21 cellular contexts compared by ENCODE assay signal in genomic region chr4:68324509-68325262, GRCh38. TPM values are rescaled to one million over a fixed set of nuclear protein-coding genes. Genes with fewer than 3 reads are reported as not detected.
DNase-seq lines count a peak whose midpoint lies in the region; ATAC-seq, FAIRE-seq and TF ChIP-seq lines count a peak whose summit lies in the region.
"Had no signal": no experiment of that assay in that cellular context is flagged by ENCODE, and none has a peak within 500 bp of the region (broad histone marks: within the 10 kb centered on the region; RNA-seq: fewer than 3 reads in every experiment).

No MANE protein-coding gene starts in this region.

- H3K4me1 Mint-ChIP-seq in activated CD8-positive, alpha-beta T cell treated with anti-CD3 and anti-CD28 coated beads for 36 hours (ENCODE audit: low read depth) = peaks cover 6% of the 10 kb centered on the region
- H3K4me1 Mint-ChIP-seq in activated CD8-positive, alpha-beta T cell treated with anti-CD3 and anti-CD28 coated beads, Interleukin-2, amount 10 ng/mL, durations not matched to agents 7 days and 5 days (ENCODE audit: low read depth) = no peaks in the 10 kb centered on the region
- H3K4me1 Mint-ChIP-seq in WTC11 = no peaks in the 10 kb centered on the region

- peaks cover 30% of the 10 kb centered on the region for H3K36me3 Mint-ChIP-seq in activated CD8-positive, alpha-beta T cell treated with anti-CD3 and anti-CD28 coated beads for 36 hours (ENCODE audit: low read depth)
- H3K36me3 Mint-ChIP-seq in activated CD8-positive, alpha-beta T cell treated with anti-CD3 and anti-CD28 coated beads, Interleukin-2, amount 10 ng/mL, durations not matched to agents 7 days and 5 days (ENCODE audit: low read depth) = peaks cover 47% of the 10 kb centered on the region
- peaks cover 79% of the 10 kb centered on the region for H3K36me3 Mint-ChIP-seq in WTC11

- peak overlapping the region; percentile 50 for H3K27ac Mint-ChIP-seq in activated CD8-positive, alpha-beta T cell treated with anti-CD3 and anti-CD28 coated beads for 36 hours
- H3K27ac Mint-ChIP-seq in activated CD8-positive, alpha-beta T cell treated with anti-CD3 and anti-CD28 coated beads, Interleukin-2, amount 10 ng/mL, durations not matched to agents 7 days and 5 days = no peak overlapping the region
- peak overlapping the region; percentile 46; the same call in 1 of the 2 replicates for H3K27ac Mint-ChIP-seq in WTC11

- no peak for TF ChIP-seq CTCF in activated CD8-positive, alpha-beta T cell treated with anti-CD3 and anti-CD28 coated beads for 36 hours (IDR thresholded peaks at IDR 0.05)
- no peak for TF ChIP-seq CTCF in WTC11 (IDR thresholded peaks at IDR 0.05)

- WGBS in small intestine, 3 donors = 67 to 77% (median 74%) methylated on average over 4 of the region's 4 CpGs

- H3K4me1 ChIP-seq in small intestine (ENCODE audit: control insufficient read depth in 2 of 2, insufficient read depth in 1 of 2, low read depth in 1 of 2, low read length in 1 of 2) = no peaks in the 10 kb centered on the region
- no peaks in the 10 kb centered on the region for H3K4me1 ChIP-seq in SJCRH30
- H3K4me1 ChIP-seq: foreskin keratinocyte had no signal

- H3K4me3 Mint-ChIP-seq in activated CD8-positive, alpha-beta T cell treated with anti-CD3 and anti-CD28 coated beads for 36 hours = no peak overlapping the region
- H3K4me3 Mint-ChIP-seq in activated CD8-positive, alpha-beta T cell treated with anti-CD3 and anti-CD28 coated beads, Interleukin-2, amount 10 ng/mL, durations not matched to agents 7 days and 5 days = no peak overlapping the region
- H3K4me3 Mint-ChIP-seq in WTC11 = no peak overlapping the region
- H3K4me3 Mint-ChIP-seq: activated CD4-positive, alpha-beta T cell treated with anti-CD3 and anti-CD28 coated beads, Interleukin-2, amount 10 ng/mL, durations not matched to agents 7 days and 5 days had no signal

- H3K9me3 ChIP-seq in small intestine (ENCODE audit: control insufficient read depth, low read depth) = no peaks in the 10 kb centered on the region
- no peaks in the 10 kb centered on the region for H3K9me3 ChIP-seq in SJCRH30 (replicated peaks)

- H3K27me3 ChIP-seq in small intestine (ENCODE audit: control insufficient read depth in 2 of 2, insufficient read depth in 2 of 2, low read length in 2 of 2) = no peaks in the 10 kb centered on the region
- no peaks in the 10 kb centered on the region for H3K27me3 ChIP-seq in SJCRH30
- H3K27me3 ChIP-seq: dorsolateral prefrontal cortex, foreskin keratinocyte had no signal

- ATAC-seq in activated CD8-positive, alpha-beta T cell treated with anti-CD3 and anti-CD28 coated beads for 36 hours = no peak
- no peak for ATAC-seq in activated CD8-positive, alpha-beta T cell treated with anti-CD3 and anti-CD28 coated beads, Interleukin-2, amount 10 ng/mL, durations not matched to agents 7 days and 5 days
- ATAC-seq in HG02610 (IDR thresholded peaks at IDR 0.05; ENCODE audit: unreplicated experiment) (peak; percentile 54), WTC11 (no peak)
- ATAC-seq: foreskin keratinocyte had no signal

- CTCF ChIA-PET in activated CD8-positive, alpha-beta T cell treated with anti-CD3 and anti-CD28 coated beads for 36 hours (lab: Charles Lee) = interaction anchor here (1.4 kb wide), 1 partner anchor 51 kb away, joined by 5 read pairs; no protein-coding TSS in a partner anchor
- CTCF ChIA-PET in activated CD8-positive, alpha-beta T cell treated with anti-CD3 and anti-CD28 coated beads, Interleukin-2, amount 10 ng/mL, durations not matched to agents 7 days and 5 days (lab: Charles Lee) = no interaction called here
- CTCF ChIA-PET in WTC11 (lab: Charles Lee) = no interaction called here

- no peak for DNase-seq in activated CD8-positive, alpha-beta T cell treated with anti-CD3 and anti-CD28 coated beads for 36 hours
- no peak for DNase-seq in activated CD8-positive, alpha-beta T cell treated with anti-CD3 and anti-CD28 coated beads, Interleukin-2, amount 10 ng/mL, durations not matched to agents 7 days and 5 days
- DNase-seq in WTC11 (ENCODE audit: low spot score) (no peak), small intestine (no peak), SJCRH30 (no peak), DMS 273 treated with DMSO at 0.1 percent for 48 hours (lab: John Stamatoyannopoulos, UW) (no peak), NCI-H524 (lab: John Stamatoyannopoulos, UW) (no peak)
- DNase-seq: activated CD4-positive, alpha-beta T cell treated with anti-CD3 and anti-CD28 coated beads, Interleukin-2, amount 10 ng/mL, durations not matched to agents 7 days and 5 days; activated CD8-positive, alpha-beta memory T cell treated with anti-CD3 and anti-CD28 coated beads, Interleukin-2, amount 50 U/mL, for 48 hours; activated gamma-delta T cell treated with Interleukin-2 at 50 U/mL for 16 hours; dorsolateral prefrontal cortex; foreskin keratinocyte; Karpas-422; NCI-H1105; NCI-H2081 treated with DMSO at 0.1 percent for 48 hours; NCI-H510A; stimulated activated CD4-positive, alpha-beta T cell treated with anti-CD3 and anti-CD28 coated beads, Interleukin-12 subunit alpha, Interleukin-12 subunit beta, amount 100 ng/mL, for 4 hours had no signal

- H3K9me3 Mint-ChIP-seq in activated CD8-positive, alpha-beta T cell treated with anti-CD3 and anti-CD28 coated beads for 36 hours = no peaks in the 10 kb centered on the region
- no peaks in the 10 kb centered on the region for H3K9me3 Mint-ChIP-seq in activated CD8-positive, alpha-beta T cell treated with anti-CD3 and anti-CD28 coated beads, Interleukin-2, amount 10 ng/mL, durations not matched to agents 7 days and 5 days (ENCODE audit: insufficient read depth)
- H3K9me3 Mint-ChIP-seq in WTC11 = no peaks in the 10 kb centered on the region
- H3K9me3 Mint-ChIP-seq: activated CD4-positive, alpha-beta T cell treated with anti-CD3 and anti-CD28 coated beads, Interleukin-2, amount 10 ng/mL, durations not matched to agents 7 days and 5 days had no signal

- H3K27me3 Mint-ChIP-seq in activated CD8-positive, alpha-beta T cell treated with anti-CD3 and anti-CD28 coated beads for 36 hours = no peaks in the 10 kb centered on the region
- H3K27me3 Mint-ChIP-seq in activated CD8-positive, alpha-beta T cell treated with anti-CD3 and anti-CD28 coated beads, Interleukin-2, amount 10 ng/mL, durations not matched to agents 7 days and 5 days (ENCODE audit: low read depth) = no peaks in the 10 kb centered on the region
- no peaks in the 10 kb centered on the region for H3K27me3 Mint-ChIP-seq in WTC11 (ENCODE audit: low read depth)
- H3K27me3 Mint-ChIP-seq: activated CD4-positive, alpha-beta T cell treated with anti-CD3 and anti-CD28 coated beads, Interleukin-2, amount 10 ng/mL, durations not matched to agents 7 days and 5 days had no signal

- H3K36me3 ChIP-seq in small intestine (ENCODE audit: control insufficient read depth in 2 of 2, insufficient read depth in 2 of 2, low read length in 2 of 2) (peaks cover 3 to 19% of the 10 kb centered on the region in 2 donors), SJCRH30 (peaks cover 83% of the 10 kb centered on the region)

- intact Hi-C loops in activated CD8-positive, alpha-beta T cell treated with anti-CD3 and anti-CD28 coated beads for 36 hours (cut with micrococcal nuclease) = no loop called here

- POLR2A ChIA-PET in activated CD8-positive, alpha-beta T cell treated with anti-CD3 and anti-CD28 coated beads for 36 hours (lab: Charles Lee) = interaction anchor here (0.9 kb wide), 1 partner anchor 9 kb away, joined by 3 read pairs; no protein-coding TSS in a partner anchor
- POLR2A ChIA-PET in activated CD8-positive, alpha-beta T cell treated with anti-CD3 and anti-CD28 coated beads, Interleukin-2, amount 10 ng/mL, durations not matched to agents 7 days and 5 days (lab: Charles Lee) = no interaction called here
- POLR2A ChIA-PET in WTC11 (lab: Charles Lee) = no interaction called here

- peak; percentile 39 for FAIRE-seq in small intestine (lab: Jason Lieb, UNC)
- FAIRE-seq: A204.1, H1 had no signal

- H3K27ac ChIP-seq in small intestine (ENCODE audit: low read depth in 1 of 2, low read length in 1 of 2) (no peak overlapping the region), SJCRH30 (no peak overlapping the region)
- H3K27ac ChIP-seq: epithelial cell of prostate, foreskin keratinocyte had no signal

- H3K4me3 ChIP-seq in small intestine (ENCODE audit: low read depth in 1 of 2, low read length in 2 of 2) = no peak overlapping the region
- no peak overlapping the region for H3K4me3 ChIP-seq in SJCRH30
- H3K4me3 ChIP-seq: dorsolateral prefrontal cortex had no signal

TF ChIP-seq in WTC11, 78 proteins besides CTCF, POLR2A, EP300 and RAD21 (continues in another document):
- no peak for TF ChIP-seq E2F1 (CRISPR knock-in tag; IDR thresholded peaks at IDR 0.05)
- TF ChIP-seq NR3C1 (CRISPR knock-in tag; conservative IDR thresholded peaks at IDR 0.05; ENCODE audit: low read depth) = no peak
- TF ChIP-seq ZBTB43 (CRISPR knock-in tag; IDR thresholded peaks at IDR 0.05) = no peak
- no peak for TF ChIP-seq ZNF219 (CRISPR knock-in tag; IDR thresholded peaks at IDR 0.05; ENCODE audit: borderline replicate concordance)
- TF ChIP-seq SMAD4 (CRISPR knock-in tag; IDR thresholded peaks at IDR 0.05) = no peak

RNA-seq across cellular contexts. Expression of gene YTHDC1, which starts 25.2 kb away (rescaled TPM):
- 10 to 100 TPM; 74.7 to 75.4 TPM for total RNA-seq in activated CD8-positive, alpha-beta T cell treated with anti-CD3 and anti-CD28 coated beads for 36 hours
- 10 to 100 TPM; 69.3 to 70.3 TPM for total RNA-seq in activated CD8-positive, alpha-beta T cell treated with anti-CD3 and anti-CD28 coated beads, Interleukin-2, amount 10 ng/mL, durations not matched to agents 7 days and 5 days
- 103 to 118 TPM (median 109 TPM) in 3 replicates for total RNA-seq in WTC11 (2021)
- polyA plus RNA-seq in small intestine = 10 to 100 TPM; 30.2 to 36.5 (median 31.9) TPM
- total RNA-seq in SJCRH30 (2014; rRNA removed; shearing (Covaris generic)) = 85.3 and 99.6 TPM in 2 replicates
